ENCODE assay signal across 8 cellular contexts in genomic region chr11:66855574-66856495, GRCh38. TPM values are rescaled to one million over a fixed set of nuclear protein-coding genes. Genes with fewer than 3 reads are reported as not detected.
DNase-seq lines count a peak whose midpoint lies in the region; ATAC-seq, FAIRE-seq and TF ChIP-seq lines count a peak whose summit lies in the region.

No MANE protein-coding gene starts in this region.

- peak overlapping the region; percentile 88 for H3K9ac ChIP-seq in HUES64 (ENCODE audit: low read depth, low read length)
- peak overlapping the region; percentile 79 for H3K9ac ChIP-seq in OCI-LY3 (ENCODE audit: low read length)

- H3K27ac ChIP-seq in HUES64 (ENCODE audit: low read depth, low read length) (peak overlapping the region; percentile 85), OCI-LY3 (ENCODE audit: low read length) (peak overlapping the region; percentile 39)

- H3K36me3 ChIP-seq in HUES64 (ENCODE audit: insufficient read depth, low read length) (peaks cover 9% of the 10 kb centered on the region; the same call in 1 of the 2 replicates), OCI-LY3 (replicated peaks; ENCODE audit: low read depth, low read length) (peaks cover 4% of the 10 kb centered on the region)

- peak overlapping the region; percentile 83 for H2AFZ ChIP-seq in OCI-LY3 (ENCODE audit: low read depth, low read length)

- no peaks in the 10 kb centered on the region for H3K27me3 Mint-ChIP-seq in activated T-helper 2 cell treated with anti-CD3 and anti-CD28 coated beads, Interferon-gamma antibody, Interleukin-2, Interleukin-4, amounts not matched to agents 10 μg/mL and 5 μg/mL and 100 μg/mL, durations not matched to agents 14 hours and 24 hours and 36 hours (ENCODE audit: low read depth)
- H3K27me3 Mint-ChIP-seq in natural killer cell (ENCODE audit: low read depth in 2 of 2), result no peaks in the 10 kb centered on the region
- no peaks in the 10 kb centered on the region for H3K27me3 Mint-ChIP-seq in stimulated activated naive CD8-positive, alpha-beta T cell treated with anti-CD3 and anti-CD28 coated beads, Interleukin-15, Interleukin-2, amounts not matched to agents 100 ng/mL and 50 ng/mL, for 24 hours

- H3K4me1 Mint-ChIP-seq in activated T-helper 2 cell treated with anti-CD3 and anti-CD28 coated beads, Interferon-gamma antibody, Interleukin-2, Interleukin-4, amounts not matched to agents 10 μg/mL and 5 μg/mL and 100 μg/mL, durations not matched to agents 14 hours and 24 hours and 36 hours (ENCODE audit: low read depth), result peaks cover 11% of the 10 kb centered on the region
- peaks cover 0 to 6% of the 10 kb centered on the region in 2 donors for H3K4me1 Mint-ChIP-seq in natural killer cell
- H3K4me1 Mint-ChIP-seq in stimulated activated naive CD8-positive, alpha-beta T cell treated with anti-CD3 and anti-CD28 coated beads, Interleukin-15, Interleukin-2, amounts not matched to agents 100 ng/mL and 50 ng/mL, for 24 hours (ENCODE audit: low read depth), result peaks cover 13% of the 10 kb centered on the region

- intact Hi-C loops in activated T-helper 2 cell treated with anti-CD3 and anti-CD28 coated beads, Interferon-gamma antibody, Interleukin-2, Interleukin-4, amounts not matched to agents 10 μg/mL and 5 μg/mL and 100 μg/mL, durations not matched to agents 14 hours and 24 hours and 36 hours (cut with micrococcal nuclease), result loop anchor here (2.0 kb wide), 2 partner anchors 13 to 103 kb away; partner anchors contain the start of genes PC and RCE1
- intact Hi-C loops in natural killer cell (cut with micrococcal nuclease), result no loop called here

- TF ChIP-seq CTCF in D721Med (IDR thresholded peaks at IDR 0.05; ENCODE audit: insufficient read depth, missing control alignments) (no peak), OCI-LY3 (IDR thresholded peaks at IDR 0.05; ENCODE audit: low read depth, low read length) (no peak), natural killer cell (IDR thresholded peaks at IDR 0.05) (no peak)

- H3K27me3 ChIP-seq in HUES64 (ENCODE audit: insufficient read depth, low read length), result no peaks in the 10 kb centered on the region
- no peaks in the 10 kb centered on the region for H3K27me3 ChIP-seq in OCI-LY3 (ENCODE audit: low read depth, low read length)

- no peak for FAIRE-seq in D721Med (lab: Jason Lieb, UNC)

- H3K4me3 ChIP-seq in HUES64 (ENCODE audit: low read length) (peak overlapping the region; percentile 83), OCI-LY3 (ENCODE audit: low read length) (peak overlapping the region; percentile 89)

- H3K4me2 ChIP-seq in OCI-LY3 (ENCODE audit: low read length), result peak overlapping the region; percentile 93

- WGBS in HUES64, result 7% methylated on average over 51 of the region's 51 CpGs

- DNase-seq in D721Med (ENCODE audit: insufficient read length, low spot score) (peak; percentile 99), fibroblast of peridontal ligament (ENCODE audit: extremely low read depth) (peak; percentile 80), natural killer cell (no peak)
- DNase-seq in activated T-helper 2 cell treated with anti-CD3 and anti-CD28 coated beads, Interferon-gamma antibody, Interleukin-2, Interleukin-4, amounts not matched to agents 10 μg/mL and 5 μg/mL and 100 μg/mL, durations not matched to agents 14 hours and 24 hours and 36 hours (ENCODE audit: low spot score), result peak; percentile 88

- H3K79me2 ChIP-seq in OCI-LY3 (ENCODE audit: low read length), result peaks cover 8% of the 10 kb centered on the region

- peaks cover 5% of the 10 kb centered on the region; the same call in 1 of the 2 replicates for H3K4me1 ChIP-seq in HUES64 (ENCODE audit: insufficient read depth, low read length)
- H3K4me1 ChIP-seq in OCI-LY3 (ENCODE audit: low read length), result peaks cover 22% of the 10 kb centered on the region

- H3K36me3 Mint-ChIP-seq in activated T-helper 2 cell treated with anti-CD3 and anti-CD28 coated beads, Interferon-gamma antibody, Interleukin-2, Interleukin-4, amounts not matched to agents 10 μg/mL and 5 μg/mL and 100 μg/mL, durations not matched to agents 14 hours and 24 hours and 36 hours (ENCODE audit: low read depth), result no peaks in the 10 kb centered on the region
- H3K36me3 Mint-ChIP-seq in natural killer cell, result no peaks in the 10 kb centered on the region
- no peaks in the 10 kb centered on the region for H3K36me3 Mint-ChIP-seq in stimulated activated naive CD8-positive, alpha-beta T cell treated with anti-CD3 and anti-CD28 coated beads, Interleukin-15, Interleukin-2, amounts not matched to agents 100 ng/mL and 50 ng/mL, for 24 hours (ENCODE audit: low read depth)

- peak overlapping the region; percentile 82 for H3K27ac Mint-ChIP-seq in activated T-helper 2 cell treated with anti-CD3 and anti-CD28 coated beads, Interferon-gamma antibody, Interleukin-2, Interleukin-4, amounts not matched to agents 10 μg/mL and 5 μg/mL and 100 μg/mL, durations not matched to agents 14 hours and 24 hours and 36 hours
- peak overlapping the region in 1 of 2 donors; percentile 59 for H3K27ac Mint-ChIP-seq in natural killer cell
- peak overlapping the region; percentile 95 for H3K27ac Mint-ChIP-seq in stimulated activated naive CD8-positive, alpha-beta T cell treated with anti-CD3 and anti-CD28 coated beads, Interleukin-15, Interleukin-2, amounts not matched to agents 100 ng/mL and 50 ng/mL, for 24 hours

- H3K9me3 ChIP-seq in HUES64 (ENCODE audit: insufficient read depth, low read depth, low read length), result no peaks in the 10 kb centered on the region
- no peaks in the 10 kb centered on the region for H3K9me3 ChIP-seq in OCI-LY3 (ENCODE audit: insufficient read depth, low read length)

- ATAC-seq in GM21390 (IDR thresholded peaks at IDR 0.05; ENCODE audit: unreplicated experiment) (peak; percentile 72), natural killer cell (peak; percentile 75 to 83 (median 80))

- H3K4me3 Mint-ChIP-seq in activated T-helper 2 cell treated with anti-CD3 and anti-CD28 coated beads, Interferon-gamma antibody, Interleukin-2, Interleukin-4, amounts not matched to agents 10 μg/mL and 5 μg/mL and 100 μg/mL, durations not matched to agents 14 hours and 24 hours and 36 hours (ENCODE audit: low read depth), result peak overlapping the region; percentile 92
- peak overlapping the region; percentile 80 for H3K4me3 Mint-ChIP-seq in natural killer cell
- peak overlapping the region; percentile 93 for H3K4me3 Mint-ChIP-seq in stimulated activated naive CD8-positive, alpha-beta T cell treated with anti-CD3 and anti-CD28 coated beads, Interleukin-15, Interleukin-2, amounts not matched to agents 100 ng/mL and 50 ng/mL, for 24 hours

- H3K9me3 Mint-ChIP-seq in activated T-helper 2 cell treated with anti-CD3 and anti-CD28 coated beads, Interferon-gamma antibody, Interleukin-2, Interleukin-4, amounts not matched to agents 10 μg/mL and 5 μg/mL and 100 μg/mL, durations not matched to agents 14 hours and 24 hours and 36 hours, result no peaks in the 10 kb centered on the region
- H3K9me3 Mint-ChIP-seq in natural killer cell, result no peaks in the 10 kb centered on the region
- no peaks in the 10 kb centered on the region for H3K9me3 Mint-ChIP-seq in stimulated activated naive CD8-positive, alpha-beta T cell treated with anti-CD3 and anti-CD28 coated beads, Interleukin-15, Interleukin-2, amounts not matched to agents 100 ng/mL and 50 ng/mL, for 24 hours

- H4K20me1 ChIP-seq in OCI-LY3 (ENCODE audit: insufficient read depth, low read length), result no peaks in the 10 kb centered on the region

RNA-seq across cellular contexts. Expression of gene LRFN4, which starts 1.0 kb away (rescaled TPM):
- 32.4 TPM for polyA plus RNA-seq in HUES64 (2013, experiment 1 of 2)
- 26.4 TPM for polyA plus RNA-seq in HUES64 (2013, experiment 2 of 2)
- total RNA-seq in activated T-helper 2 cell treated with anti-CD3 and anti-CD28 coated beads, Interferon-gamma antibody, Interleukin-2, Interleukin-4, amounts not matched to agents 10 μg/mL and 5 μg/mL and 100 μg/mL, durations not matched to agents 14 hours and 24 hours and 36 hours, result 48.9 and 50.3 TPM in 2 replicates
- total RNA-seq in natural killer cell, result 1 to 10 TPM; 1.2 to 3.4 (median 2.0) TPM

RNA-seq across cellular contexts. Expression of gene RCE1, which starts 12.6 kb away (rescaled TPM):
- 27.1 TPM for polyA plus RNA-seq in HUES64 (2013, experiment 1 of 2)
- 24.0 TPM for polyA plus RNA-seq in HUES64 (2013, experiment 2 of 2)
- total RNA-seq in activated T-helper 2 cell treated with anti-CD3 and anti-CD28 coated beads, Interferon-gamma antibody, Interleukin-2, Interleukin-4, amounts not matched to agents 10 μg/mL and 5 μg/mL and 100 μg/mL, durations not matched to agents 14 hours and 24 hours and 36 hours, result 27.5 and 27.8 TPM in 2 replicates
- 10 to 100 TPM; 41.3 to 47.0 (median 41.7) TPM for total RNA-seq in natural killer cell

Comparison
In these comparisons a context has a peak if more than half of its experiments do, and no peak if none do; other contexts are left out.
1. RNA of gene LRFN4, which starts 1.0 kb away (total RNA-seq): 48.9 to 50.3 TPM in activated T-helper 2 cell treated with anti-CD3 and anti-CD28 coated beads, Interferon-gamma antibody, Interleukin-2, Interleukin-4, amounts not matched to agents 10 μg/mL and 5 μg/mL and 100 μg/mL, durations not matched to agents 14 hours and 24 hours and 36 hours; 1.2 to 3.4 TPM in natural killer cell; every median in the first group is over 10 times any median in the second.
2. Peak in every context shown above with its lines, with median percentiles within 50 percentile points of each other: H3K4me3 Mint-ChIP-seq.